4 cellular contexts compared by ENCODE assay signal in the genomic region with DNA sequence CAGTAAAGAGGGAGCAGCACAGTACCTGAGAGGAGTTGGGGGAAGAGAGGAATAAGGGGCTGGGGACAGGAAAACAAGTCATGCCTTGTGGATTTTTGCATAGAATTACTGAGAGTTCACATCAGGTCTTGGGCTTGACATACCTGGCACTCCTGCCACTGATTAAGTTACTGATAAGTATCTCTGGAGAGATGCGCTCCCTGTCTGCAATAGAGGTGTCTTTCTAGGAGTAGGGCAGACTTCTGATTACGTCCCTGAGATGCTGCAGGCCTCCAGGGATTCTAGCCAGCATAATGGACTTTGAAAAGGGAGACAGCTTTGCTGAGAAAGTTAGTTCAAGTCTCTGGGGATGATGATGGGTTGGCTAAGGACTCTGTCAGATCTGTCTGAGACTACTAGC.
"Had no signal": no experiment of that assay in that cellular context is flagged by ENCODE, and none has a peak within 500 bp of the region (broad histone marks: within the 10 kb centered on the region; RNA-seq: fewer than 3 reads in every experiment).

No MANE protein-coding gene starts in this region.

- H2AFZ ChIP-seq: GM23338 had no signal

- DNase-seq: H9, HCEC 1CT, IMR-90 had no signal

- H3K4me2 ChIP-seq: GM23338 had no signal

- H3K4me3 ChIP-seq: GM23338 had no signal
